Comparison of ENCODE assay signal across 8 cellular contexts in genomic region chr19:4792019-4792865, GRCh38. TPM values are rescaled to one million over a fixed set of nuclear protein-coding genes. Genes with fewer than 3 reads are reported as not detected.
A peak's percentile ranks its signal among the peaks of the same experiment; 100 is the strongest.
DNase-seq lines count a peak whose midpoint lies in the region; ATAC-seq, FAIRE-seq and TF ChIP-seq lines count a peak whose summit lies in the region.
"Not testable (repeated sequence)": the region's sequence is repeated elsewhere in the genome, so short reads cannot be mapped to it uniquely, and the experiment has no call there.

No MANE protein-coding gene starts in this region.

- TF ChIP-seq POLR2A in GM12891 (IDR thresholded peaks at IDR 0.05; ENCODE audit: low read depth, low read length) = not testable (repeated sequence)

- CTCF ChIA-PET in activated CD8-positive, alpha-beta T cell treated with anti-CD3 and anti-CD28 coated beads, Interleukin-2, amount 10 ng/mL, durations not matched to agents 7 days and 5 days (lab: Charles Lee) = interaction anchor here (0.6 to 5.2 kb wide), 15 partner anchors 8 to 450 kb away, joined by 3 to 179 read pairs (median 7); partner anchors contain the start of gene DPP9
- CTCF ChIA-PET in MCF 10A (lab: Yijun Ruan, JAX) = interaction anchor here (0.6 to 5.3 kb wide), 15 partner anchors 13 to 1525 kb away, joined by 3 to 46 read pairs (median 4); partner anchors contain the start of gene DPP9

- peaks cover 22% of the 10 kb centered on the region for H3K4me1 ChIP-seq in NT2/D1 (ENCODE audit: insufficient read depth, insufficient read length)
- not testable (repeated sequence) for H3K4me1 ChIP-seq in aorta (ENCODE audit: control insufficient read depth in 1 of 2, insufficient read depth in 2 of 2, low read length in 2 of 2)

- H3K27ac ChIP-seq in aorta (ENCODE audit: low read depth in 1 of 2, low read length in 2 of 2) = peak overlapping the region in 1 of 2 donors; percentile 54

- peaks cover 47% of the 10 kb centered on the region for H3K36me3 ChIP-seq in NT2/D1 (ENCODE audit: insufficient read depth, insufficient read length, low read length)
- H3K36me3 ChIP-seq in aorta (ENCODE audit: control insufficient read depth in 1 of 2, insufficient read depth in 2 of 2, low read length in 1 of 2) = not testable (repeated sequence)

- H3K4me3 Mint-ChIP-seq in activated CD8-positive, alpha-beta T cell treated with anti-CD3 and anti-CD28 coated beads, Interleukin-2, amount 10 ng/mL, durations not matched to agents 7 days and 5 days = peak overlapping the region; percentile 81
- H3K4me3 Mint-ChIP-seq in MCF 10A (ENCODE audit: unreplicated experiment) (peak overlapping the region; percentile 79), memory B cell (peak overlapping the region; percentile 79)

- peaks cover 39% of the 10 kb centered on the region for H3K4me1 Mint-ChIP-seq in activated CD8-positive, alpha-beta T cell treated with anti-CD3 and anti-CD28 coated beads, Interleukin-2, amount 10 ng/mL, durations not matched to agents 7 days and 5 days (ENCODE audit: low read depth)
- H3K4me1 Mint-ChIP-seq in MCF 10A (ENCODE audit: insufficient read depth, unreplicated experiment) (peaks cover 11% of the 10 kb centered on the region), memory B cell (peaks cover 12% of the 10 kb centered on the region)

- peaks cover 40% of the 10 kb centered on the region for H3K36me3 Mint-ChIP-seq in activated CD8-positive, alpha-beta T cell treated with anti-CD3 and anti-CD28 coated beads, Interleukin-2, amount 10 ng/mL, durations not matched to agents 7 days and 5 days (ENCODE audit: low read depth)
- peaks cover 58% of the 10 kb centered on the region for H3K36me3 Mint-ChIP-seq in MCF 10A (ENCODE audit: insufficient read depth, unreplicated experiment)
- H3K36me3 Mint-ChIP-seq in memory B cell = not testable (repeated sequence)

- H3K4me3 ChIP-seq in NT2/D1 (ENCODE audit: insufficient read length, low read depth) = peak overlapping the region; percentile 91
- peak overlapping the region; percentile 81 for H3K4me3 ChIP-seq in fibroblast of villous mesenchyme (ENCODE audit: low read depth, low read length)
- peak overlapping the region; percentile 30 to 69 for H3K4me3 ChIP-seq in aorta (ENCODE audit: low read length in 2 of 2)

- H3K27me3 ChIP-seq in NT2/D1 (ENCODE audit: insufficient read depth, insufficient read length); aorta (ENCODE audit: control insufficient read depth in 1 of 2, insufficient read depth in 2 of 2, low read length in 1 of 2): not testable (repeated sequence)

- H3K9me3 Mint-ChIP-seq in activated CD8-positive, alpha-beta T cell treated with anti-CD3 and anti-CD28 coated beads, Interleukin-2, amount 10 ng/mL, durations not matched to agents 7 days and 5 days (ENCODE audit: insufficient read depth); MCF 10A (ENCODE audit: unreplicated experiment); memory B cell: not testable (repeated sequence)

- peak overlapping the region; percentile 90 for H3K27ac Mint-ChIP-seq in activated CD8-positive, alpha-beta T cell treated with anti-CD3 and anti-CD28 coated beads, Interleukin-2, amount 10 ng/mL, durations not matched to agents 7 days and 5 days
- H3K27ac Mint-ChIP-seq in MCF 10A (ENCODE audit: low read depth, unreplicated experiment) (peak overlapping the region; percentile 83), memory B cell (peak overlapping the region; percentile 54)

- DNase-seq in GM12891 (ENCODE audit: insufficient read length, low spot score); NT2/D1 (ENCODE audit: low read depth, low spot score); activated CD8-positive, alpha-beta T cell treated with anti-CD3 and anti-CD28 coated beads, Interleukin-2, amount 10 ng/mL, durations not matched to agents 7 days and 5 days; fibroblast of villous mesenchyme (ENCODE audit: low read depth): not testable (repeated sequence)
- DNase-seq in MCF 10A (ENCODE audit: unreplicated experiment) (peak; percentile 14), memory B cell (ENCODE audit: low spot score in 2 of 2) (peak in 1 of 2 donors; percentile 17), sciatic nerve (ENCODE audit: low spot score) (peak; percentile 68), aorta (peak in 1 of 2 donors; percentile 52)

- not testable (repeated sequence) for H3K9me3 ChIP-seq in NT2/D1 (ENCODE audit: insufficient read depth, low read length); aorta (ENCODE audit: control insufficient read depth, low read length)

- not testable (repeated sequence) for BruUV-seq in MCF 10A (replicated peaks; lab: Mats Ljungman, UMichigan)

- POLR2A ChIA-PET in activated CD8-positive, alpha-beta T cell treated with anti-CD3 and anti-CD28 coated beads, Interleukin-2, amount 10 ng/mL, durations not matched to agents 7 days and 5 days (lab: Charles Lee) = interaction anchor here (1.4 to 2.3 kb wide), 2 partner anchors 68 to 75 kb away, joined by 5 to 15 read pairs; partner anchors contain the start of genes DPP9 and PLIN3
- POLR2A ChIA-PET in MCF 10A (lab: Yijun Ruan, JAX) = interaction anchor here (0.8 to 4.5 kb wide), 9 partner anchors 8 to 184 kb away, joined by 3 to 56 read pairs (median 10); partner anchors contain the start of genes DPP9 and KDM4B

- intact Hi-C loops in MCF 10A (cut with micrococcal nuclease); aorta (cut with DNase I): not testable (repeated sequence)
- intact Hi-C loops in sciatic nerve (cut with DNase I) = loop anchor here (10.0 kb wide), 1 partner anchor 57 kb away; no protein-coding TSS in a partner anchor

- FAIRE-seq in GM12891 (lab: Jason Lieb, UNC) = peak; percentile 48

- H3K9ac ChIP-seq in NT2/D1 (ENCODE audit: insufficient read length, low read depth) = peak overlapping the region; percentile 99

- H3K27me3 Mint-ChIP-seq in activated CD8-positive, alpha-beta T cell treated with anti-CD3 and anti-CD28 coated beads, Interleukin-2, amount 10 ng/mL, durations not matched to agents 7 days and 5 days (ENCODE audit: low read depth); MCF 10A (ENCODE audit: insufficient read depth, unreplicated experiment); memory B cell: not testable (repeated sequence)

- TF ChIP-seq CTCF in MCF 10A (IDR thresholded peaks at IDR 0.05; ENCODE audit: unreplicated experiment); fibroblast of villous mesenchyme (IDR thresholded peaks at IDR 0.05; ENCODE audit: insufficient read depth, low read depth, low read length): not testable (repeated sequence)

- not testable (repeated sequence) for ATAC-seq in activated CD8-positive, alpha-beta T cell treated with anti-CD3 and anti-CD28 coated beads, Interleukin-2, amount 10 ng/mL, durations not matched to agents 7 days and 5 days; memory B cell (ENCODE audit: low read depth); sciatic nerve; aorta (ENCODE audit: low FRiP score)

- 9 to 14% methylated on average over 47 to 75 of the region's 75 CpGs for WGBS in aorta, 2 donors

RNA-seq across cellular contexts. Expression of gene FEM1A, which starts 0.7 kb away (rescaled TPM):
- 0.51 TPM for polyA plus RNA-seq in GM12891 (2012; ENCODE audit: low read depth, missing spikeins)
- total RNA-seq in activated CD8-positive, alpha-beta T cell treated with anti-CD3 and anti-CD28 coated beads, Interleukin-2, amount 10 ng/mL, durations not matched to agents 7 days and 5 days = 10 to 100 TPM; 12.3 to 12.7 TPM
- total RNA-seq in MCF 10A (2022) (13.5 and 15.4 TPM in 2 replicates), fibroblast of villous mesenchyme (12.6 and 13.8 TPM in 2 replicates), sciatic nerve (7.5 TPM), aorta (1 to 10 TPM; 6.9 to 9.0 TPM)
- polyA plus RNA-seq in aorta = 1 to 10 TPM; 2.6 to 3.1 TPM

RNA-seq across cellular contexts. Expression of gene TICAM1, which starts 39.3 kb away (rescaled TPM):
- polyA plus RNA-seq in GM12891 (2012; ENCODE audit: low read depth, missing spikeins) = 17.8 TPM
- 10 to 100 TPM; 14.0 to 15.2 TPM for total RNA-seq in activated CD8-positive, alpha-beta T cell treated with anti-CD3 and anti-CD28 coated beads, Interleukin-2, amount 10 ng/mL, durations not matched to agents 7 days and 5 days
- 24.2 and 25.6 TPM in 2 replicates for total RNA-seq in MCF 10A (2022)
- total RNA-seq in fibroblast of villous mesenchyme = 3.2 and 3.5 TPM in 2 replicates
- 10.8 TPM for total RNA-seq in sciatic nerve
- 10 to 100 TPM; 14.0 to 18.5 TPM for total RNA-seq in aorta
- 1 to 10 TPM; 6.9 to 7.7 TPM for polyA plus RNA-seq in aorta
